ENCODE assay signal across 15 cellular contexts in genomic region chr16:67022531-67023214, GRCh38. TPM values are rescaled to one million over a fixed set of nuclear protein-coding genes. Genes with fewer than 3 reads are reported as not detected.
DNase-seq lines count a peak whose midpoint lies in the region; ATAC-seq and TF ChIP-seq lines count a peak whose summit lies in the region.
"Had no signal": no experiment of that assay in that cellular context is flagged by ENCODE, and none has a peak within 500 bp of the region (broad histone marks: within the 10 kb centered on the region; RNA-seq: fewer than 3 reads in every experiment).

No MANE protein-coding gene starts in this region.

- no peak overlapping the region for H3K4me2 ChIP-seq in mammary epithelial cell (ENCODE audit: insufficient read depth, low read depth, low read length)

- no peaks in the 10 kb centered on the region for H4K20me1 ChIP-seq in mammary epithelial cell (ENCODE audit: insufficient read depth, low read length)

- 49% methylated on average over 4 of the region's 4 CpGs for WGBS in mammary epithelial cell (ENCODE audit: low coverage, missing lambda C conversion rate)
- WGBS in tibial nerve, 2 donors = 71% methylated on average over 4 of the region's 4 CpGs

- CTCF ChIA-PET in mammary epithelial cell (lab: Charles Lee; ENCODE audit: low non-redundant PET) (no interaction called here), MCF 10A (lab: Yijun Ruan, JAX) (interaction anchor here (0.6 to 1.3 kb wide), 5 partner anchors 16 to 81 kb away, joined by 3 to 6 read pairs (median 3); no protein-coding TSS in a partner anchor)

- dilution Hi-C loops in mammary epithelial cell (cut with HindIII; ENCODE audit: low sequenced_read_pairs) = no loop called here

- H3K79me2 ChIP-seq in mammary epithelial cell (ENCODE audit: insufficient read depth, low read length) = no peaks in the 10 kb centered on the region

- no peak overlapping the region for H3K4me3 ChIP-seq in mammary epithelial cell (replicated peaks in 1 of 3; ENCODE audit: insufficient read depth in 1 of 3, low read depth in 2 of 3, low read length in 3 of 3)
- H3K4me3 ChIP-seq in adipocyte (ENCODE audit: low read length) = no peak overlapping the region
- no peak overlapping the region for H3K4me3 ChIP-seq in tibial nerve
- H3K4me3 ChIP-seq: prostate gland had no signal

- TF ChIP-seq EP300 in tibial nerve (IDR thresholded peaks at IDR 0.05) = no peak

- H3K36me3 ChIP-seq in mammary epithelial cell (ENCODE audit: insufficient read depth, low read length) (no peaks in the 10 kb centered on the region), adipocyte (ENCODE audit: control insufficient read depth, insufficient read depth, low read length, severe bottlenecking) (no peaks in the 10 kb centered on the region), tibial nerve (no peaks in the 10 kb centered on the region)
- H3K36me3 ChIP-seq: prostate gland had no signal

- no peaks in the 10 kb centered on the region for H3K4me1 Mint-ChIP-seq in MCF 10A (ENCODE audit: insufficient read depth, unreplicated experiment)

- POLR2A ChIA-PET in MCF 10A (lab: Yijun Ruan, JAX) = interaction anchor here (0.6 to 1.1 kb wide), 2 partner anchors 9 to 23 kb away, joined by 3 read pairs; no protein-coding TSS in a partner anchor

- H3K27ac Mint-ChIP-seq in MCF 10A (ENCODE audit: low read depth, unreplicated experiment) = no peak overlapping the region
- H3K27ac Mint-ChIP-seq: activated CD4-positive, alpha-beta T cell treated with anti-CD3 and anti-CD28 coated beads for 36 hours; activated naive CD8-positive, alpha-beta T cell treated with anti-CD3 and anti-CD28 coated beads for 36 hours had no signal

- no peak for ATAC-seq in GM18868 (IDR thresholded peaks at IDR 0.05; ENCODE audit: unreplicated experiment)
- ATAC-seq: activated CD4-positive, alpha-beta T cell treated with anti-CD3 and anti-CD28 coated beads for 36 hours; Right ventricle myocardium inferior had no signal

- in situ Hi-C loops in mammary epithelial cell (cut with MboI; ENCODE audit: low sequenced_read_pairs in 2 of 2) = no loop called here

- H3K9me3 Mint-ChIP-seq in MCF 10A (ENCODE audit: unreplicated experiment) = no peaks in the 10 kb centered on the region
- H3K9me3 Mint-ChIP-seq: activated naive CD8-positive, alpha-beta T cell treated with anti-CD3 and anti-CD28 coated beads for 36 hours had no signal

- no peaks in the 10 kb centered on the region for H3K27me3 ChIP-seq in mammary epithelial cell (ENCODE audit: insufficient read depth, low read length)
- no peaks in the 10 kb centered on the region for H3K27me3 ChIP-seq in adipocyte (replicated peaks; ENCODE audit: control insufficient read depth, insufficient read depth, low read length)
- H3K27me3 ChIP-seq in tibial nerve = no peaks in the 10 kb centered on the region

- no peak overlapping the region for H3K4me3 Mint-ChIP-seq in MCF 10A (ENCODE audit: unreplicated experiment)
- H3K4me3 Mint-ChIP-seq: activated CD4-positive, alpha-beta T cell treated with anti-CD3 and anti-CD28 coated beads for 36 hours; activated naive CD8-positive, alpha-beta T cell treated with anti-CD3 and anti-CD28 coated beads for 36 hours had no signal

- no peaks in the 10 kb centered on the region for H3K4me1 ChIP-seq in mammary epithelial cell (ENCODE audit: insufficient read depth, low read length)
- peaks cover 6% of the 10 kb centered on the region for H3K4me1 ChIP-seq in adipocyte (ENCODE audit: control insufficient read depth, insufficient read depth, low read length)
- peaks cover 0 to 8% (median 2%) of the 10 kb centered on the region in 4 donors for H3K4me1 ChIP-seq in tibial nerve
- H3K4me1 ChIP-seq: prostate gland had no signal

- TF ChIP-seq CTCF in mammary epithelial cell (conservative IDR thresholded peaks at IDR 0.05 in 1 of 2, IDR thresholded peaks at IDR 0.05 in 1 of 2; ENCODE audit: extremely low read depth in 1 of 2, insufficient read depth in 1 of 2, low read depth in 1 of 2, low read length in 2 of 2) (no peak), MCF 10A (IDR thresholded peaks at IDR 0.05; ENCODE audit: unreplicated experiment) (no peak), tibial nerve (IDR thresholded peaks at IDR 0.05) (no peak)

- intact Hi-C loops in mammary epithelial cell (cut with micrococcal nuclease) (no loop called here), MCF 10A (cut with micrococcal nuclease) (no loop called here)

- peak overlapping the region; percentile 3 for H2AFZ ChIP-seq in mammary epithelial cell (ENCODE audit: low read depth, low read length)

- no peaks in the 10 kb centered on the region for H3K9me3 ChIP-seq in mammary epithelial cell (replicated peaks; ENCODE audit: insufficient read depth, low read length)
- H3K9me3 ChIP-seq in adipocyte (ENCODE audit: control insufficient read depth, low read length) = no peaks in the 10 kb centered on the region
- H3K9me3 ChIP-seq in tibial nerve = no peaks in the 10 kb centered on the region
- H3K9me3 ChIP-seq: prostate gland had no signal

- BruUV-seq in mammary epithelial cell (replicated peaks; lab: Mats Ljungman, UMichigan) (no TSS peak), MCF 10A (replicated peaks; lab: Mats Ljungman, UMichigan) (no TSS peak)

- no peaks in the 10 kb centered on the region for H3K27me3 Mint-ChIP-seq in MCF 10A (ENCODE audit: insufficient read depth, unreplicated experiment)
- H3K27me3 Mint-ChIP-seq: activated CD4-positive, alpha-beta T cell treated with anti-CD3 and anti-CD28 coated beads for 36 hours; activated naive CD8-positive, alpha-beta T cell treated with anti-CD3 and anti-CD28 coated beads for 36 hours had no signal

- no peak overlapping the region for H3K9ac ChIP-seq in mammary epithelial cell (ENCODE audit: insufficient read depth, low read length)
- no peak overlapping the region for H3K9ac ChIP-seq in adipocyte (ENCODE audit: low read length)

- no peak overlapping the region for H3K27ac ChIP-seq in mammary epithelial cell (ENCODE audit: insufficient read depth, low read depth, low read length)
- H3K27ac ChIP-seq in tibial nerve = no peak overlapping the region
- H3K27ac ChIP-seq in caudate nucleus (ENCODE audit: low read depth, low read length) = no peak overlapping the region
- H3K27ac ChIP-seq: prostate gland had no signal

- DNase-seq in mammary epithelial cell (no peak), MCF 10A (ENCODE audit: unreplicated experiment) (no peak), adipocyte (ENCODE audit: low read depth) (peak; percentile 34), mesenteric fat pad (ENCODE audit: low spot score) (peak; percentile 30), tibial nerve (ENCODE audit: low spot score in 2 of 2) (no peak), caudate nucleus (lab: John Stamatoyannopoulos, UW) (no peak), occipital lobe (lab: John Stamatoyannopoulos, UW) (no peak)
- DNase-seq: activated CD4-positive, alpha-beta T cell treated with anti-CD3 and anti-CD28 coated beads for 36 hours; activated naive CD8-positive, alpha-beta T cell treated with anti-CD3 and anti-CD28 coated beads for 36 hours; erythroblast; kidney glomerular epithelial cell; MM.1S had no signal

- no peak for TF ChIP-seq POLR2A in tibial nerve (IDR thresholded peaks at IDR 0.05)

- no peaks in the 10 kb centered on the region for H3K36me3 Mint-ChIP-seq in MCF 10A (ENCODE audit: insufficient read depth, unreplicated experiment)
- H3K36me3 Mint-ChIP-seq: activated naive CD8-positive, alpha-beta T cell treated with anti-CD3 and anti-CD28 coated beads for 36 hours had no signal

RNA-seq across cellular contexts. Expression of gene CBFB, which starts 6.3 kb away (rescaled TPM):
- total RNA-seq in mammary epithelial cell (10 to 100 TPM; 80.4 to 81.3 TPM), MCF 10A (2022) (87.1 and 105 TPM in 2 replicates), mesenteric fat pad (48.7 TPM), tibial nerve (10 to 100 TPM; 46.7 to 70.5 (median 59.9) TPM), occipital lobe (65.4 TPM)
- 36.9 TPM for polyA plus RNA-seq in mammary epithelial cell
- 17.5 TPM for polyA minus RNA-seq in mammary epithelial cell

RNA-seq across cellular contexts. Expression of gene CES4A, which starts 34.3 kb away (rescaled TPM):
- total RNA-seq in mammary epithelial cell (1 to 10 TPM; 2.7 to 3.6 TPM), MCF 10A (2022) (5.1 and 6.6 TPM in 2 replicates), mesenteric fat pad (12.5 TPM), tibial nerve (10 to 100 TPM; 18.6 to 24.7 (median 21.2) TPM), occipital lobe (15.4 TPM)
- polyA plus RNA-seq in mammary epithelial cell = 4.8 TPM
- polyA minus RNA-seq in mammary epithelial cell = 2.3 TPM

Comparison
In these comparisons a context has a peak if more than half of its experiments do, and no peak if none do; other contexts are left out.
1. DNase-seq: peak in adipocyte (single experiment) and mesenteric fat pad (single experiment); none in mammary epithelial cell (single experiment), MCF 10A (single experiment), tibial nerve (0 of 2), caudate nucleus (0 of 61) and occipital lobe (single experiment).